In the genomic region with DNA sequence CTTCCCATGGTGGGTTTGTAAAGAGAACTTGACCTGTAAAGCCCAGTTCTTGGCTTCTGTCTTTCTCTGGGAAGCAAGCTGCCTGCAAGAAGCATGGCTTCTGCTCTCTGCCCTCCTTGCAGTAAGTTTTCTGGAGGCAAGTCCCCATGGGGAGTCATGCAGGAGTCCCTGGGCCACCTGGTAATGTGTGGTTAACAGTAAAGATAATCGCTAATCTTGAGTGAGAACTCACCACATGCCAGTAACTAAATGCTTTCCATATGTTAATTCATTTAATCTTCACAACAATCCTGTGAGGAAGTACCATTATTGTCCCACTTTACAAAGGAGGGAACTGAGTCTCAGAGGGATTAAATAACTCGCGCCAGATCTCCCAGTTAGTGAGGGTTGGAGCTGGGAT, we compare ENCODE assay signal across 1 cellular context.
TF ChIP-seq lines count a peak whose summit lies in the region.

No MANE protein-coding gene starts in this region.

TF ChIP-seq in WTC11, 78 proteins besides CTCF, POLR2A, EP300 and RAD21 (continued from another document):
- TF ChIP-seq, protein P1, sequence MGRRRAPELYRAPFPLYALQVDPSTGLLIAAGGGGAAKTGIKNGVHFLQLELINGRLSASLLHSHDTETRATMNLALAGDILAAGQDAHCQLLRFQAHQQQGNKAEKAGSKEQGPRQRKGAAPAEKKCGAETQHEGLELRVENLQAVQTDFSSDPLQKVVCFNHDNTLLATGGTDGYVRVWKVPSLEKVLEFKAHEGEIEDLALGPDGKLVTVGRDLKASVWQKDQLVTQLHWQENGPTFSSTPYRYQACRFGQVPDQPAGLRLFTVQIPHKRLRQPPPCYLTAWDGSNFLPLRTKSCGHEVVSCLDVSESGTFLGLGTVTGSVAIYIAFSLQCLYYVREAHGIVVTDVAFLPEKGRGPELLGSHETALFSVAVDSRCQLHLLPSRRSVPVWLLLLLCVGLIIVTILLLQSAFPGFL (CRISPR knock-in tag; IDR thresholded peaks at IDR 0.05; ENCODE audit: borderline replicate concordance) = no peak
- TF ChIP-seq ZNF416 (CRISPR knock-in tag; IDR thresholded peaks at IDR 0.05) = no peak
- TF ChIP-seq ELF4 (CRISPR knock-in tag; IDR thresholded peaks at IDR 0.05; ENCODE audit: low read depth) = no peak
- TF ChIP-seq, protein P2, sequence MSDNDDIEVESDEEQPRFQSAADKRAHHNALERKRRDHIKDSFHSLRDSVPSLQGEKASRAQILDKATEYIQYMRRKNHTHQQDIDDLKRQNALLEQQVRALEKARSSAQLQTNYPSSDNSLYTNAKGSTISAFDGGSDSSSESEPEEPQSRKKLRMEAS (CRISPR knock-in tag; IDR thresholded peaks at IDR 0.05) = peak; percentile 38; the same call in 1 of the 2 replicates
- TF ChIP-seq, protein P3, sequence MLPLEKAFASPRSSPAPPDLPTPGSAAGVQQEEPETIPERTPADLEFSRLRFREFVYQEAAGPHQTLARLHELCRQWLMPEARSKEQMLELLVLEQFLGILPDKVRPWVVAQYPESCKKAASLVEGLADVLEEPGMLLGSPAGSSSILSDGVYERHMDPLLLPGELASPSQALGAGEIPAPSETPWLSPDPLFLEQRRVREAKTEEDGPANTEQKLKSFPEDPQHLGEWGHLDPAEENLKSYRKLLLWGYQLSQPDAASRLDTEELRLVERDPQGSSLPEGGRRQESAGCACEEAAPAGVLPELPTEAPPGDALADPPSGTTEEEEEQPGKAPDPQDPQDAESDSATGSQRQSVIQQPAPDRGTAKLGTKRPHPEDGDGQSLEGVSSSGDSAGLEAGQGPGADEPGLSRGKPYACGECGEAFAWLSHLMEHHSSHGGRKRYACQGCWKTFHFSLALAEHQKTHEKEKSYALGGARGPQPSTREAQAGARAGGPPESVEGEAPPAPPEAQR (CRISPR knock-in tag; IDR thresholded peaks at IDR 0.05) = no peak
- TF ChIP-seq MXD4 (CRISPR knock-in tag; IDR thresholded peaks at IDR 0.05; ENCODE audit: borderline replicate concordance) = no peak
